Comparison of ENCODE assay signal across 8 cellular contexts in the genomic region with DNA sequence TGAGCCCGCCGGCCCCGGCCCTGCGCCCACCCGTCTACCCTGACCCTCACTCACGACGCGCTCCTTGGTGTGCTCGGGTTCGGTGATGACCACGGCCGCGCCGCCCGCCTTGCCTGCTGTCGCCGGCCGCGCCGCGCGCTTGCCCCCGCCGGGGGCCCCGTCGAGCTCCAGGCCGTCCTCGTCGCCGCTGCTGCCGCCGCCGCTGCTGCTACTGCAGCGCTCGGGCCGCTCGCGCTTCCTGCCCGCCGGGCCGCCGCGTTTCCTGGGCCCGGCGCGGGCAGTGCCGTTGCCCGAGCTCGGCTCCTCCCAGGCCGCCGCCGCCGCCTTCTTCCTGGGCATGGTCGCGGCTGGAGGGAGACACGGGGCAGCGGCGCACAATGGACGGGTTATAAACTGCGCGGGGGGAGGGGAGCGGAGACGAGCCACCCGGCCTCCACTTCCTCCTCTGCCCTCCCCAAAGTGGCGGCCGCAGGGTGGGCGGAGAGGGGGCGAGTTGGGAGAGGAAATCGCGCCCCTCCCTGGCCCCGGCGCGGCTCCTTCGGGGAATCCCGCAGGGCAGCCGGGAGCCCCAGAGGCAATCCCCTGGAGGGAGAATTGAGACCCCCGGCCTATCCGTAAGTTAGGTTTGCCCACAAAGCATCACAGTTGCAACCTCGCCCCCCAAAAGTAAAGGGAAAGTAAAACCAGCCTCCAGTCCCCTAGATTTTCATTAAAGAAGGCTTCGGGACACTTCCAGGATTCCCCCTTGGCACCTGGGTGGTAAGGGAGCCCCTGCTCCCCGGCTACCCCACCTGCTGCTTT. TPM values are rescaled to one million over a fixed set of nuclear protein-coding genes. Genes with fewer than 3 reads are reported as not detected.
DNase-seq lines count a peak whose midpoint lies in the region; ATAC-seq and TF ChIP-seq lines count a peak whose summit lies in the region.

No MANE protein-coding gene starts in this region.

- WGBS in ectodermal cell, 2 experiments, result 0% methylated on average over 81 of the region's 81 CpGs

- peak; percentile 60 for DNase-seq in NCI-H345 (lab: John Stamatoyannopoulos, UW)
- peak; percentile 80 to 82 for DNase-seq in activated CD4-positive, alpha-beta T cell treated with anti-CD3 and anti-CD28 coated beads, Interleukin-2, amount 50 U/mL, for 48 hours
- peak; percentile 85 for DNase-seq in lower lobe of right lung
- DNase-seq in stimulated activated CD4-positive, alpha-beta T cell treated with anti-CD3 and anti-CD28 coated beads, TNF-alpha, amount 100 ng/mL, for 4 hours (ENCODE audit: low read depth in 3 of 3), result peak; percentile 58 to 73 (median 63)
- DNase-seq in cortex of kidney (lab: John Stamatoyannopoulos, UW), result no peak

- peak; percentile 29 for ATAC-seq in HG02798 (IDR thresholded peaks at IDR 0.05; ENCODE audit: poor library complexity, unreplicated experiment)
- ATAC-seq in lower lobe of right lung, result peak; percentile 70 to 72

- H3K4me1 ChIP-seq in ectodermal cell (ENCODE audit: control insufficient read depth, insufficient read depth, low read length), result peaks cover 27% of the 10 kb centered on the region
- peaks cover 35% of the 10 kb centered on the region for H3K4me1 ChIP-seq in lower lobe of right lung

- TF ChIP-seq CTCF in GM12875 (IDR thresholded peaks at IDR 0.05; ENCODE audit: borderline replicate concordance, insufficient read depth, low read depth, low read length) (0 out of 2 replicates have a peak, but pooled peaks have one; percentile 3), lower lobe of right lung (IDR thresholded peaks at IDR 0.05) (no peak)

- H3K27ac ChIP-seq in ectodermal cell (ENCODE audit: insufficient read depth, low read depth, low read length, poor library complexity, severe bottlenecking) (peak overlapping the region; percentile 93), lower lobe of right lung (peak overlapping the region; percentile 85)

- H3K27me3 ChIP-seq in ectodermal cell (ENCODE audit: control insufficient read depth, insufficient read depth, low read length, poor library complexity, severe bottlenecking), result peaks cover 26% of the 10 kb centered on the region
- no peaks in the 10 kb centered on the region for H3K27me3 ChIP-seq in lower lobe of right lung (ENCODE audit: low read depth)

- H3K4me3 ChIP-seq in GM12875 (ENCODE audit: low read depth, low read length) (peak overlapping the region; percentile 90), ectodermal cell (ENCODE audit: insufficient read depth, low read depth, low read length) (peak overlapping the region; percentile 89), lower lobe of right lung (peak overlapping the region; percentile 82)

- H3K9me3 ChIP-seq in ectodermal cell (ENCODE audit: control insufficient read depth, low read length), result no peaks in the 10 kb centered on the region
- H3K9me3 ChIP-seq in lower lobe of right lung, result no peaks in the 10 kb centered on the region

- peaks cover 8% of the 10 kb centered on the region for H3K36me3 ChIP-seq in ectodermal cell (ENCODE audit: control insufficient read depth, insufficient read depth, low read length)
- peaks cover 15% of the 10 kb centered on the region for H3K36me3 ChIP-seq in lower lobe of right lung

- intact Hi-C loops in lower lobe of right lung (cut with DNase I), result no loop called here

RNA-seq across cellular contexts. Expression of gene RCC2, which starts 1.1 kb away (rescaled TPM):
- polyA plus RNA-seq in ectodermal cell (2013, experiment 1 of 4), result 209 TPM
- polyA plus RNA-seq in ectodermal cell (2013, experiment 2 of 4), result 221 TPM
- polyA plus RNA-seq in ectodermal cell (2013, experiment 3 of 4), result 125 TPM
- polyA plus RNA-seq in ectodermal cell (2013, experiment 4 of 4), result 136 TPM
- total RNA-seq in lower lobe of right lung, result 65.8 TPM
